Comparison of ENCODE assay signal across 1 cellular context in the genomic region with DNA sequence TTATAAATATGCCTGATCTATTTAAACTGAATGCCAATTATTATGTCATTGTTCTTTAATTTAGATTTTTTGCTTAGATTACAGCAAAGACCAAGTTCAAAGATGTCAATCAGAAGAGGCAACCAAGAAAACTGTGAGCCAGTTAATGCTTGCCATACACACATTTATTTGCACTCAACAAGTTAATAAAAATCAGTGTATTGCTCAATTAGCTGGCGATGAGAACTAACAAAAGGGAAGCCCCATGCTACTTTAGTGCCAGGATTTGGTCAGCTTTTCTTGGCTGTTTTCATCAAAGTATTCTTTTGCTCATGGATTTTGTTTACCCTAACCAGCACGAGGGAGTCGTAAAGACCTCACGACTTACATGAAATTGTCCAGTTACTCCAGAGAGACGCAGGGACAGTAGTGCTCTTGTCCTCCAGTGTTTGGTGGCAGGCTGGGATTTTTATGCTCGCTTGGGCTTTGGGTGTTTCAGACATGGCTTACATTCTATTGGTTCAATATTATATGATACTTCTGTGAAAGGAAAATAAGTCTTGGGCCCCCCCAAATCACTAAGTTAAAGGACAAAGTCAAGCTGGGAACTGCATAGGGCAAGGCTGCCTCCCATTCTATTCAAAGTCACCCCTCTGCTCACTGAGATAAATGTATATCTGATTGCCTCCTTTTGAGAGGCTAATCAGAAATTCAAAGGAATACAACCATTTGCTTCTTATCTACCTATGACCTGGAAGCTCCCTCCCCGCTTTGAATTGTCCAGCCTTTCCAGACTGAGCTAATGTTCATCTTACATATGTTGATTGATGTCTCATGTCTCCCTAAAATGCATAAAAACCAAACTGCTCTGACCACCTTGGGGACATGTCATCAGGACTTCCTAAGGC.
TF ChIP-seq lines count a peak whose summit lies in the region.

No MANE protein-coding gene starts in this region.

TF ChIP-seq in GM12891, 5 proteins besides CTCF, POLR2A, EP300 and RAD21 (continued from another document):
- TF ChIP-seq SPI1 (IDR thresholded peaks at IDR 0.05; ENCODE audit: low read depth, low read length), result no peak
